In the genomic region with DNA sequence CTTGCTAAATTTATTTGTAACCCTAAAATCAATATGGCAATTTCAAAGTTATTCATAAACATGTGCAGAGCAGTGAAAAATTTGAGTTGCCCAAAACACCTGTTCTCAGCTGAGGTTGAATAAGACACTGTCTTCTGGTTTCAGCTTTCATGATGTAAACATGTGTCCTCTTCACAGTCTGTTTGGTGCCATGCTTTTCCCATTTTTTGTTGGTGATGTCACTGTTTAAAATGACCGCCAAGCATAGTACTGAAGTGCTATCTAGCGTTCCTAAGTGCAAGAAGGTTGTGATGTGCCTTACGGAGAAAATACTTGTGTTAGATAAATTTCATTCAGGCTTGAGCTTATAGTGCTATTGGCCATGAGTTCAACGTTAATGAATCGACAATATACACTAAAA, we compare ENCODE assay signal across 18 cellular contexts.
"Had no signal": no experiment of that assay in that cellular context is flagged by ENCODE, and none has a peak within 500 bp of the region (broad histone marks: within the 10 kb centered on the region; RNA-seq: fewer than 3 reads in every experiment).

No MANE protein-coding gene starts in this region.

- H3K4me3 ChIP-seq: hepatocyte, left ventricle myocardium inferior, lower lobe of right lung, neural progenitor cell, ovary, right atrium auricular region, smooth muscle cell, suprapubic skin, thyroid gland had no signal

- H3K36me3 ChIP-seq: left ventricle myocardium inferior, lower lobe of right lung, neural progenitor cell, ovary, right atrium auricular region, suprapubic skin, thyroid gland had no signal

- H3K27me3 ChIP-seq: hepatocyte, neural progenitor cell, ovary, right atrium auricular region, suprapubic skin, thyroid gland had no signal

- H2AFZ ChIP-seq: hepatocyte, neural progenitor cell had no signal

- H3K79me2 ChIP-seq: hepatocyte had no signal

- DNase-seq: dermis blood vessel endothelial cell; foreskin melanocyte; head of caudate nucleus; kidney; left cardiac atrium; left ventricle myocardium inferior; lower lobe of right lung; nucleus accumbens; ovary; stimulated activated CD4-positive, alpha-beta T cell treated with anti-CD3 and anti-CD28 coated beads, Interleukin-2, amount 100 ng/mL, for 48 hours; stimulated activated CD8-positive, alpha-beta memory T cell treated with anti-CD3 and anti-CD28 coated beads, Interleukin-4, amount 100 ng/mL, for 48 hours; stimulated activated naive CD8-positive, alpha-beta T cell treated with anti-CD3 and anti-CD28 coated beads, Interleukin-15, Interleukin-2, amounts not matched to agents 100 U/mL and 50 U/mL, for 24 hours; thyroid gland had no signal

- H3K9ac ChIP-seq: neural progenitor cell had no signal

- H3K9me3 ChIP-seq: left ventricle myocardium inferior, lower lobe of right lung, ovary, right atrium auricular region, suprapubic skin, thyroid gland had no signal

- H3K4me2 ChIP-seq: hepatocyte, neural progenitor cell, smooth muscle cell had no signal

- H3K27ac ChIP-seq: hepatocyte, left ventricle myocardium inferior, lower lobe of right lung, neural progenitor cell, ovary, right atrium auricular region, suprapubic skin, thyroid gland had no signal
